Comparison of ENCODE assay signal across 9 cellular contexts in genomic region chr5:97090944-97091343, GRCh38. TPM values are rescaled to one million over a fixed set of nuclear protein-coding genes. Genes with fewer than 3 reads are reported as not detected.
"Had no signal": no experiment of that assay in that cellular context is flagged by ENCODE, and none has a peak within 500 bp of the region (broad histone marks: within the 10 kb centered on the region; RNA-seq: fewer than 3 reads in every experiment).

No MANE protein-coding gene starts in this region.

- H3K9me3 Mint-ChIP-seq: IgD-negative memory B cell had no signal

- H3K27ac Mint-ChIP-seq: IgD-negative memory B cell had no signal

- DNase-seq: IMR-90, KBM-7, KG1 had no signal

- ATAC-seq: HepG2 had no signal

- H3K36me3 Mint-ChIP-seq: IgD-negative memory B cell had no signal

- H3K4me3 Mint-ChIP-seq: IgD-negative memory B cell had no signal

- FAIRE-seq: HepG2, HTR-8/SVneo had no signal

- H3K27ac ChIP-seq: HL-60 had no signal

- H3K27me3 Mint-ChIP-seq: IgD-negative memory B cell had no signal

RNA-seq across cellular contexts. Expression of gene LIX1, which starts 51.5 kb away (rescaled TPM):
- total RNA-seq: HepG2, HT-29, HT1080, IMR-90 had no signal
- polyA plus RNA-seq: HepG2, IMR-90 had no signal
